In the genomic region with DNA sequence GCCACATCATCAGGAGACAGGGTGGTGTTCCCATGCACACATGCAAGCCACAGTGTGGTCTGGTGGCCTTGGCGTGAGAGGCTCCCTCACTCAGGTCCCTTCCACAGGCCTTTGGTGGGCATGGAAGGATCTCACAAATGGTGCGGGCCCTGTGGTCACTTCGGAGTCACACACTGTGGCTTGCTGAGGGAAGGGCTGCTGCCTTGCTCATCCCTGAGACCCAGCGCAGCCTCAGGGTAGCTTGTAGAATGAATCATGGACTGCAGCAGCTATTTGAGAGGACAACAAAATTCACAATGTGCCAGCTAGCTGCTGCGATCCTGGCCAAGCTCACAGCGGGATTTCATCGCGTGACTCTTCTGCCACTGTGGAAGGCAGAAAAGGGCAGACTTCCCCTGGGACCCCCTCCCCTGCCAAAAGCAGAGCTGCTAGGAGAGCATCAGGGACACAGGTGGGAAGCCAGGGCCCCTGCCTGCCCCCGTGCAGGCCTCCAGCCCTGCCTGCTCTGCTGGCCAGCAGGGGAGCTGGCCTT, we compare ENCODE assay signal across 18 cellular contexts.
DNase-seq lines count a peak whose midpoint lies in the region; TF ChIP-seq lines count a peak whose summit lies in the region.
"Had no signal": no experiment of that assay in that cellular context is flagged by ENCODE, and none has a peak within 500 bp of the region (broad histone marks: within the 10 kb centered on the region; RNA-seq: fewer than 3 reads in every experiment).

No MANE protein-coding gene starts in this region.

- H3K9me3 ChIP-seq in OCI-LY1 (ENCODE audit: low read length) = no peaks in the 10 kb centered on the region
- H3K9me3 ChIP-seq in osteoblast (ENCODE audit: low read depth, low read length) = no peaks in the 10 kb centered on the region
- no peaks in the 10 kb centered on the region for H3K9me3 ChIP-seq in transverse colon

- H2AFZ ChIP-seq in OCI-LY1 (ENCODE audit: low read length) = no peak overlapping the region
- H2AFZ ChIP-seq in osteoblast (ENCODE audit: low read length) = no peak overlapping the region

- peak overlapping the region; percentile 99 for H3K27ac ChIP-seq in OCI-LY1 (ENCODE audit: low read depth, low read length, poor library complexity, severe bottlenecking)
- H3K27ac ChIP-seq in osteoblast (ENCODE audit: low read depth, low read length) = no peak overlapping the region
- H3K27ac ChIP-seq in transverse colon = no peak overlapping the region
- H3K27ac ChIP-seq in coronary artery = no peak overlapping the region
- H3K27ac ChIP-seq: SK-N-MC had no signal

- no peak overlapping the region for H3K4me3 ChIP-seq in OCI-LY1 (ENCODE audit: low read depth, low read length, poor library complexity, severe bottlenecking)
- H3K4me3 ChIP-seq in osteoblast (ENCODE audit: insufficient read depth, low read length) = no peak overlapping the region
- no peak overlapping the region for H3K4me3 ChIP-seq in transverse colon
- no peak overlapping the region for H3K4me3 ChIP-seq in coronary artery
- H3K4me3 ChIP-seq: SK-N-MC had no signal

- TF ChIP-seq CTCF in OCI-LY1 (IDR thresholded peaks at IDR 0.05; ENCODE audit: low read length) = no peak
- no peak for TF ChIP-seq CTCF in osteoblast (IDR thresholded peaks at IDR 0.05; ENCODE audit: extremely low read depth, low read depth, low read length)
- no peak for TF ChIP-seq CTCF in transverse colon (IDR thresholded peaks at IDR 0.05)
- TF ChIP-seq CTCF in coronary artery (IDR thresholded peaks at IDR 0.05) = no peak

- intact Hi-C loops in transverse colon (cut with DNase I; ENCODE audit: low total_unique reads) = no loop called here

- H3K9ac ChIP-seq in OCI-LY1 (ENCODE audit: low read length) = no peak overlapping the region; the same call in 1 of the 2 replicates

- in situ Hi-C loops in transverse colon (cut with MboI; ENCODE audit: low pct_ligation_motif_present in 1 of 4, low pct_unique_long_range_greater_than_20kb in 1 of 4, low sequenced_read_pairs in 3 of 4) = no loop called here

- H3K27me3 ChIP-seq in OCI-LY1 (ENCODE audit: insufficient read depth, low read length) (no peaks in the 10 kb centered on the region), osteoblast (ENCODE audit: insufficient read depth, low read length) (peaks cover 17% of the 10 kb centered on the region), transverse colon (no peaks in the 10 kb centered on the region)

- H3K79me2 ChIP-seq in OCI-LY1 (ENCODE audit: insufficient read depth, low read length) = no peaks in the 10 kb centered on the region
- no peaks in the 10 kb centered on the region for H3K79me2 ChIP-seq in osteoblast (ENCODE audit: insufficient read depth, low read length)

- H4K20me1 ChIP-seq in OCI-LY1 (ENCODE audit: insufficient read depth, low read length) (no peaks in the 10 kb centered on the region), osteoblast (ENCODE audit: insufficient read depth, low read length) (no peaks in the 10 kb centered on the region)

- no peaks in the 10 kb centered on the region for H3F3A ChIP-seq in OCI-LY1 (ENCODE audit: insufficient read depth, low read length)

- H3K4me2 ChIP-seq in OCI-LY1 (ENCODE audit: low read length) (peak overlapping the region; percentile 6; the same call in 1 of the 2 replicates), osteoblast (ENCODE audit: insufficient read depth, low read length) (no peak overlapping the region)

- no peaks in the 10 kb centered on the region; the same call in 1 of the 2 replicates for H3K36me3 ChIP-seq in OCI-LY1 (ENCODE audit: insufficient read depth, low read length)
- no peaks in the 10 kb centered on the region for H3K36me3 ChIP-seq in osteoblast (ENCODE audit: insufficient read depth, low read length)
- no peaks in the 10 kb centered on the region for H3K36me3 ChIP-seq in transverse colon

- DNase-seq in cerebellum (ENCODE audit: low spot score) = peak; percentile 26
- peak; percentile 69 for DNase-seq in osteoblast (ENCODE audit: insufficient read length, low spot score, missing footprints)
- no peak for DNase-seq in putamen (ENCODE audit: low spot score)
- no peak for DNase-seq in transverse colon
- DNase-seq in NCI-H1105 treated with DMSO at 0.1 percent for 48 hours (lab: John Stamatoyannopoulos, UW) = no peak
- DNase-seq in coronary artery (ENCODE audit: low spot score) = no peak
- DNase-seq: CD4-positive, alpha-beta memory T cell; DND-41; GOT3; Karpas-422; MV-4-11; NCI-H1694; NCI-H2171; NCI-H345; NCI-H524 treated with DMSO at 0.1 percent for 48 hours; SHP77 had no signal

- no peak for TF ChIP-seq EP300 in transverse colon (IDR thresholded peaks at IDR 0.05; ENCODE audit: low read depth)

- peaks cover 55% of the 10 kb centered on the region for H3K4me1 ChIP-seq in OCI-LY1 (ENCODE audit: insufficient read depth, low read length, severe bottlenecking)
- no peaks in the 10 kb centered on the region for H3K4me1 ChIP-seq in osteoblast (ENCODE audit: insufficient read depth, low read length)
- H3K4me1 ChIP-seq in transverse colon = peaks cover 4 to 10% (median 10%) of the 10 kb centered on the region in 4 donors

- no peaks in the 10 kb centered on the region for H3K9me2 ChIP-seq in OCI-LY1 (ENCODE audit: low read depth, low read length)

- WGBS in transverse colon (ENCODE audit: low coverage in 1 of 2), 2 donors = 92% methylated on average over 8 of the region's 9 CpGs; no CpG with 5 or more reads in 1 of the 2 donors

- TF ChIP-seq POLR2A in transverse colon (IDR thresholded peaks at IDR 0.05) = no peak

Comparison
In these comparisons a context has a peak if more than half of its experiments do, and no peak if none do; other contexts are left out.
1. DNase-seq: peak in cerebellum (single experiment) and osteoblast (single experiment); none in putamen (single experiment), transverse colon (single experiment), NCI-H1105 treated with DMSO at 0.1 percent for 48 hours (single experiment) and coronary artery (single experiment).